ENCODE assay signal across 17 cellular contexts in the genomic region with DNA sequence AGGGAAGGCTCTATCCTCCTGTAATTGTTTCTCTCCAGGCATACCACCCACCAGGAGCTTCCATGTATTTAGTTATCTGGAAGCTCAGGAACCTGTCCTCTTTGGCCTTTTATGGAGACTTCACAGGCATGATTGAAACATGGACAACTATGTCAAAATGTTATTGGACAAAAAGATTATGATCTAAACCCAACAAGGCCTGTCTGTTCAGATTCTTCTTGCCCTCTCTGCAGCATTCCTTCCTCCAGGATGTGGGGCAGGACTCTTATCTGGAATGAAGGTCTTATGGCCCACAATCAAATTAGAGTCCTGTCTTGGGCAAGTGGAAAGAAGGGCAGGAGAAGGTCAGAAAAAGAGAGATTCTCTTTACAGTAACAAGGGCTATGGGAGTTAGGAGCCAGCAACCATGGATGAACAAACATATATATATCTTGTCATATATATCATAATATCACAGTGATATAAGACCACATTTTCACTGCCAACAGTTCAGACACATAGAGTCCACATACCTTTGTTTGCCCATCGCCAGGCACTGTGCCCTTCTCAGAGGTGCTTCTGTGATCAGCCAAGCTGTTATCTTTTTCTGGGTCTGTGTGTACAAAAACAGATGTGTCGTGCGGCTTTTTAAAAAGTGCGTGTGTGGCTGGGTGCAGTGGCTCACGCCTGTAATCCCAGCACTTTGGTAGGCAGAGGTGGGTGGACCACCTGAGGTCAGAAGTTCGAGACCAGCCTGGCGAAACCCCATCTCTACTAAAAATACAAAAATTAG.
"Had no signal": no experiment of that assay in that cellular context is flagged by ENCODE, and none has a peak within 500 bp of the region (broad histone marks: within the 10 kb centered on the region; RNA-seq: fewer than 3 reads in every experiment).

No MANE protein-coding gene starts in this region.

- H3K9me3 ChIP-seq: lower lobe of right lung, pancreas, vagina had no signal

- H3K27me3 Mint-ChIP-seq: brain; stimulated activated memory B cell treated with anti-CD40 and anti-IgM and Interleukin-4, amounts not matched to agents 10 μg/mL and 1 μg/mL and 100 μg/mL, for 72 hours had no signal

- H3K4me1 ChIP-seq: neural progenitor cell had no signal

- H3K27me3 ChIP-seq: foreskin keratinocyte, neural progenitor cell, pancreas, vagina had no signal

- H3K4me3 ChIP-seq: lower lobe of right lung, neural progenitor cell, pancreas, vagina had no signal

- H3K4me3 Mint-ChIP-seq: brain; immature natural killer cell; neural progenitor cell; stimulated activated memory B cell treated with anti-CD40 and anti-IgM and Interleukin-4, amounts not matched to agents 10 μg/mL and 1 μg/mL and 100 μg/mL, for 72 hours had no signal

- ATAC-seq: activated CD4-positive, CD25-positive, alpha-beta regulatory T cell treated with anti-CD3 and anti-CD28 coated beads, Interleukin-2, amount 50 U/mL, for 24 hours; activated naive CD4-positive, alpha-beta T cell treated with anti-CD3 and anti-CD28 coated beads, Interleukin-2, amount 50 U/mL, for 72 hours; foreskin keratinocyte; lower lobe of right lung; stimulated activated memory B cell treated with anti-CD40 and anti-IgM and Interleukin-4, amounts not matched to agents 10 μg/mL and 1 μg/mL and 100 μg/mL, for 72 hours had no signal

- DNase-seq: activated CD4-positive, alpha-beta T cell treated with anti-CD3 and anti-CD28 coated beads, Interleukin-2, amount 50 U/mL, for 4 hours; activated gamma-delta T cell; amygdala; cortex of kidney; effector memory CD4-positive, alpha-beta T cell; foreskin keratinocyte; immature natural killer cell; lower lobe of right lung; midbrain; pancreas; stimulated activated CD4-positive, alpha-beta T cell treated with anti-CD3 and anti-CD28 coated beads, Interleukin-2, amount 100 ng/mL, for 24 hours had no signal

- H3K36me3 ChIP-seq: neural progenitor cell had no signal

- H3K27ac ChIP-seq: foreskin keratinocyte, lower lobe of right lung, neural progenitor cell, pancreas, vagina had no signal

- H3K9me3 Mint-ChIP-seq: activated naive CD4-positive, alpha-beta T cell treated with anti-CD3 and anti-CD28 coated beads, Interleukin-2, amount 50 U/mL, for 72 hours; brain; immature natural killer cell; neural progenitor cell; stimulated activated memory B cell treated with anti-CD40 and anti-IgM and Interleukin-4, amounts not matched to agents 10 μg/mL and 1 μg/mL and 100 μg/mL, for 72 hours had no signal
